In genomic region chr1:185628102-185628501, GRCh38 we compare ENCODE assay signal across 19 cellular contexts.
DNase-seq lines count a peak whose midpoint lies in the region; ATAC-seq and TF ChIP-seq lines count a peak whose summit lies in the region.
"Had no signal": no experiment of that assay in that cellular context is flagged by ENCODE, and none has a peak within 500 bp of the region (broad histone marks: within the 10 kb centered on the region; RNA-seq: fewer than 3 reads in every experiment).

No MANE protein-coding gene starts in this region.

- H2BK120ac ChIP-seq in trophoblast cell (ENCODE audit: insufficient read depth, low read length, poor library complexity), result peak overlapping the region; percentile 24

- H3K27ac Mint-ChIP-seq in CD4-positive, CD25-positive, alpha-beta regulatory T cell, result peak overlapping the region in 2 of 3 donors; percentile 2 to 29
- peak overlapping the region; percentile 19 for H3K27ac Mint-ChIP-seq in central memory CD8-positive, alpha-beta T cell (ENCODE audit: low read depth)

- no peak overlapping the region for H3K9ac ChIP-seq in trophoblast cell (ENCODE audit: low read length)

- TF ChIP-seq CTCF in left ventricle myocardium inferior (IDR thresholded peaks at IDR 0.05; ENCODE audit: borderline replicate concordance), result no peak

- H3K27me3 ChIP-seq in CD4-positive, CD25-positive, alpha-beta regulatory T cell (ENCODE audit: control insufficient read depth, insufficient read depth, low read length), result no peaks in the 10 kb centered on the region
- H3K27me3 ChIP-seq in trophoblast cell (ENCODE audit: insufficient read depth, low read length), result no peaks in the 10 kb centered on the region
- H3K27me3 ChIP-seq in left ventricle myocardium inferior (ENCODE audit: low read depth), result no peaks in the 10 kb centered on the region

- no peak overlapping the region for H4K91ac ChIP-seq in trophoblast cell (ENCODE audit: low read depth, low read length)

- intact Hi-C loops in left ventricle myocardium inferior (cut with micrococcal nuclease), result no loop called here

- H3K27ac ChIP-seq in CD4-positive, CD25-positive, alpha-beta regulatory T cell (ENCODE audit: insufficient read depth, low read length, poor library complexity, severe bottlenecking), result no peak overlapping the region
- H3K27ac ChIP-seq in trophoblast cell (ENCODE audit: low read depth, low read length) (no peak overlapping the region), left ventricle myocardium inferior (replicated peaks) (no peak overlapping the region)
- H3K27ac ChIP-seq: RWPE1 had no signal

- no peak overlapping the region for H3K14ac ChIP-seq in trophoblast cell (ENCODE audit: low read length)

- peaks cover 18% of the 10 kb centered on the region for H3K79me1 ChIP-seq in trophoblast cell (ENCODE audit: low read length)

- H3K23ac ChIP-seq in trophoblast cell (ENCODE audit: low read length), result no peak overlapping the region

- H4K12ac ChIP-seq in trophoblast cell (ENCODE audit: low read depth, low read length), result no peak overlapping the region

- DNase-seq in CD4-positive, CD25-positive, alpha-beta regulatory T cell, result no peak
- DNase-seq in NCI-H524 (lab: John Stamatoyannopoulos, UW) (peak; percentile 18 to 64), trophoblast cell (no peak), NCI-H510A treated with DMSO at 0.1 percent for 48 hours (lab: John Stamatoyannopoulos, UW) (no peak), NCI-H748 (lab: John Stamatoyannopoulos, UW; ENCODE audit: unreplicated experiment) (no peak), left ventricle myocardium inferior (no peak)
- DNase-seq in central memory CD8-positive, alpha-beta T cell (ENCODE audit: low spot score in 2 of 2), result no peak
- DNase-seq: DMS153, DND-41, Kasumi-1, NCI-H1092 treated with DMSO at 0.1 percent for 48 hours, NCI-H1436 treated with DMSO at 0.1 percent for 48 hours, NCI-H187 treated with DMSO at 0.1 percent for 48 hours, NCI-H2227 treated with DMSO at 0.1 percent for 48 hours, SHP77, T-cell had no signal

- H3K36me3 Mint-ChIP-seq in CD4-positive, CD25-positive, alpha-beta regulatory T cell, result no peaks in the 10 kb centered on the region
- H3K36me3 Mint-ChIP-seq in central memory CD8-positive, alpha-beta T cell (ENCODE audit: insufficient read depth), result no peaks in the 10 kb centered on the region
- H3K36me3 Mint-ChIP-seq: T-cell had no signal

- H3K9me3 ChIP-seq in CD4-positive, CD25-positive, alpha-beta regulatory T cell (ENCODE audit: control insufficient read depth in 2 of 2, low read length in 2 of 2), result no peaks in the 10 kb centered on the region
- no peaks in the 10 kb centered on the region for H3K9me3 ChIP-seq in trophoblast cell (ENCODE audit: insufficient read depth, low read depth, low read length)
- H3K9me3 ChIP-seq in left ventricle myocardium inferior (replicated peaks), result no peaks in the 10 kb centered on the region

- H3K36me3 ChIP-seq in CD4-positive, CD25-positive, alpha-beta regulatory T cell (ENCODE audit: control insufficient read depth, insufficient read depth, low read length), result no peaks in the 10 kb centered on the region
- H3K36me3 ChIP-seq in trophoblast cell (ENCODE audit: control insufficient read depth in 1 of 2, insufficient read depth in 2 of 2, low read length in 2 of 2) (no peaks in the 10 kb centered on the region), left ventricle myocardium inferior (no peaks in the 10 kb centered on the region)

- H3K9me3 Mint-ChIP-seq in CD4-positive, CD25-positive, alpha-beta regulatory T cell, result peaks cover 0 to 4% (median 0%) of the 10 kb centered on the region in 7 donors
- H3K9me3 Mint-ChIP-seq in central memory CD8-positive, alpha-beta T cell, result no peaks in the 10 kb centered on the region

- no peak overlapping the region for H3K4me2 ChIP-seq in trophoblast cell (ENCODE audit: low read length)

- H3K18ac ChIP-seq in trophoblast cell (ENCODE audit: low read length), result no peak overlapping the region

- H3K4ac ChIP-seq in trophoblast cell (ENCODE audit: low read depth, low read length), result no peak overlapping the region

- H2AFZ ChIP-seq in trophoblast cell (ENCODE audit: insufficient read depth, low read length, poor library complexity), result no peak overlapping the region

- H4K8ac ChIP-seq in trophoblast cell (ENCODE audit: low read depth, low read length), result peak overlapping the region; percentile 29

- no peak overlapping the region for H2BK5ac ChIP-seq in trophoblast cell (ENCODE audit: low read depth, low read length, poor library complexity)

- H3K4me1 ChIP-seq in CD4-positive, CD25-positive, alpha-beta regulatory T cell (ENCODE audit: control insufficient read depth, insufficient read depth, low read length, poor library complexity, severe bottlenecking), result no peaks in the 10 kb centered on the region
- H3K4me1 ChIP-seq in trophoblast cell (ENCODE audit: control insufficient read depth in 1 of 2, insufficient read depth in 2 of 2, low read length in 2 of 2) (peaks cover 2 to 10% of the 10 kb centered on the region in 2 experiments), left ventricle myocardium inferior (no peaks in the 10 kb centered on the region)

- no peak overlapping the region for H3K4me3 ChIP-seq in CD4-positive, CD25-positive, alpha-beta regulatory T cell (ENCODE audit: low read depth, low read length)
- H3K4me3 ChIP-seq in trophoblast cell (ENCODE audit: low read depth, low read length), result no peak overlapping the region
- H3K4me3 ChIP-seq in left ventricle myocardium inferior, result no peak overlapping the region

- H3K27me3 Mint-ChIP-seq in CD4-positive, CD25-positive, alpha-beta regulatory T cell, result no peaks in the 10 kb centered on the region
- H3K27me3 Mint-ChIP-seq in central memory CD8-positive, alpha-beta T cell, result no peaks in the 10 kb centered on the region
- H3K27me3 Mint-ChIP-seq: T-cell had no signal

- H2AK5ac ChIP-seq in trophoblast cell (ENCODE audit: low read length), result no peak overlapping the region

- H3K79me2 ChIP-seq in trophoblast cell (ENCODE audit: control insufficient read depth, insufficient read depth, low read length, poor library complexity), result no peaks in the 10 kb centered on the region

- peak overlapping the region; percentile 97 for H2BK12ac ChIP-seq in trophoblast cell (ENCODE audit: low read length)

- H3K4me3 Mint-ChIP-seq in CD4-positive, CD25-positive, alpha-beta regulatory T cell, result no peak overlapping the region
- H3K4me3 Mint-ChIP-seq in central memory CD8-positive, alpha-beta T cell, result no peak overlapping the region
- H3K4me3 Mint-ChIP-seq: T-cell had no signal

- H3K4me1 Mint-ChIP-seq in CD4-positive, CD25-positive, alpha-beta regulatory T cell, result peaks cover 2 to 10% (median 3%) of the 10 kb centered on the region in 4 donors
- H3K4me1 Mint-ChIP-seq in central memory CD8-positive, alpha-beta T cell, result no peaks in the 10 kb centered on the region
- H3K4me1 Mint-ChIP-seq: T-cell had no signal

- ATAC-seq in CD4-positive, CD25-positive, alpha-beta regulatory T cell (ENCODE audit: low read depth in 2 of 2), result no peak
- ATAC-seq in central memory CD8-positive, alpha-beta T cell (replicated peaks; ENCODE audit: extremely low read depth, poor library complexity, severe bottlenecking), result no peak
- ATAC-seq: HepG2, Panc1, T-cell had no signal

- WGBS in trophoblast cell (ENCODE audit: extremely low coverage, insufficient coverage, insufficient read length), result no CpG with 5 or more reads among the region's 1 CpG

Comparison
In these comparisons a context has a peak if more than half of its experiments do, and no peak if none do; other contexts are left out.
1. DNase-seq: peak in NCI-H524 (2 of 2); none in CD4-positive, CD25-positive, alpha-beta regulatory T cell (0 of 3), central memory CD8-positive, alpha-beta T cell (0 of 2), trophoblast cell (0 of 2), NCI-H510A treated with DMSO at 0.1 percent for 48 hours (single experiment), NCI-H748 (single experiment) and left ventricle myocardium inferior (single experiment).